2 cellular contexts compared by ENCODE assay signal in genomic region chr5:80170117-80170535, GRCh38.
TF ChIP-seq lines count a peak whose summit lies in the region.

No MANE protein-coding gene starts in this region.

TF ChIP-seq in SK-N-SH, 30 proteins besides CTCF, POLR2A, EP300 and RAD21 (continued from another document):
- TF ChIP-seq RCOR1 (IDR thresholded peaks at IDR 0.05; ENCODE audit: low read length) (no peak; the same call in 1 of the 2 replicates), YY1 (IDR thresholded peaks at IDR 0.05; ENCODE audit: low read depth) (no peak), RXRA (IDR thresholded peaks at IDR 0.05; ENCODE audit: borderline replicate concordance, low read depth) (no peak), GATA2 (CRISPR knock-in tag; IDR thresholded peaks at IDR 0.05) (peak; percentile 92), REST (IDR thresholded peaks at IDR 0.05; ENCODE audit: low read depth, low read length) (no peak), TEAD4 (IDR thresholded peaks at IDR 0.05; ENCODE audit: borderline replicate concordance, insufficient read depth) (no peak)

TF ChIP-seq in SK-N-SH treated with all-trans-retinoic acid at 6 μM for 48 hours, 23 proteins besides CTCF, POLR2A, EP300 and RAD21 (continued from another document):
- TF ChIP-seq TSHZ2 (CRISPR knock-in tag; IDR thresholded peaks at IDR 0.05) (no peak), ZFP3 (CRISPR knock-in tag; IDR thresholded peaks at IDR 0.05) (no peak), ARNTL (CRISPR knock-in tag; IDR thresholded peaks at IDR 0.05; ENCODE audit: borderline replicate concordance, low read depth) (no peak), CSRNP3 (CRISPR knock-in tag; IDR thresholded peaks at IDR 0.05) (no peak), RARB (CRISPR knock-in tag; IDR thresholded peaks at IDR 0.05) (no peak), CREB5 (CRISPR knock-in tag; IDR thresholded peaks at IDR 0.05; ENCODE audit: low read depth) (no peak), PPARA (CRISPR knock-in tag; IDR thresholded peaks at IDR 0.05; ENCODE audit: borderline replicate concordance) (no peak)
